In the genomic region with DNA sequence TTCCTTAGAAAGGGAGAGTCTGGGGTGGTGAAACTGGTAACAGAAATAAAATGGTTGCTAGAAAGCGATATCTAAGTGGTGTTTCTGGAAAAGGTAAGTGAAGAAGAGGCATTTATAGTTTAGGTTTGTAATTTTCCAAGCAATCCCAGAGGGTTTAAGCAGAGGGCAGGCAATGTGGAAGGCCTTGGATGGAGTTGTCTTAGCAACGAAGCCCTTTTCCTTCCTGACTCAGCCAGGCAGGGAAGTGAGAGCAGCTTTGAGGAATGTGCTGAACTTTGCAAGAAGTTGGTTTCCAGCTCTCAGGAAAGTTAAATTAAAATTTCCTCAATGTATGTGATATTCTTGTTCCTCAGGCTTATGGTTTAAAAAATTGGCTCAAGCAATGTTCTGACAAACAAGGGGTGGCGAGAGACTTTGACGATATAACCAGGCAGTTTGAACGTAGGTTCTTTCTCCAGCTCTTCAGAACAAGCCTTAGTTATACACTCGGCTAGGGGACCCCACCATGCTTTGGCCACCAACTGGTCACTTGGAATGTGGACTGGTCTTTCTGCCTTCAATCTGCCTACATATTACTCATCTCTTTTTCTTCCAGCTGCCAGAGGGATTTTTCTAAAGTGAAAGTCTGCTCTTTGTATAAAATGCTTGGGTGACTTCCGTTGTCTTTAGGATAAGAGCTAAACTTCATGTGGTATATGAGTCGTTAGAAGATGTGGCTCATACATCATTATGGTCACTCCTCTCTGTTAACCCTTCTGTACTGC, we compare ENCODE assay signal across 11 cellular contexts.
DNase-seq lines count a peak whose midpoint lies in the region; ATAC-seq, FAIRE-seq and TF ChIP-seq lines count a peak whose summit lies in the region.
"Had no signal": no experiment of that assay in that cellular context is flagged by ENCODE, and none has a peak within 500 bp of the region (broad histone marks: within the 10 kb centered on the region; RNA-seq: fewer than 3 reads in every experiment).

No MANE protein-coding gene starts in this region.

- H3K4me2 ChIP-seq in keratinocyte (ENCODE audit: control insufficient read depth, extremely low read depth, insufficient read depth, low read depth, low read length), result peak overlapping the region; percentile 54

- H3K9me3 ChIP-seq in keratinocyte (ENCODE audit: control insufficient read depth, low read depth, low read length), result no peaks in the 10 kb centered on the region
- no peaks in the 10 kb centered on the region for H3K9me3 ChIP-seq in subcutaneous abdominal adipose tissue (ENCODE audit: control insufficient read depth in 5 of 5, low read length in 5 of 5)

- H2AFZ ChIP-seq in keratinocyte (ENCODE audit: control insufficient read depth, low read length), result peak overlapping the region; percentile 51

- H3K9ac ChIP-seq in keratinocyte (ENCODE audit: control insufficient read depth, extremely low read depth, insufficient read depth, low read length) (no peak overlapping the region), subcutaneous abdominal adipose tissue (ENCODE audit: low read length in 5 of 5) (no peak overlapping the region)

- H3K27ac ChIP-seq in keratinocyte (ENCODE audit: control insufficient read depth, insufficient read depth, low read length), result peak overlapping the region; percentile 20
- H3K27ac ChIP-seq in subcutaneous abdominal adipose tissue (ENCODE audit: low read depth, low read length), result peak overlapping the region; percentile 56

- no peaks in the 10 kb centered on the region for H3K36me3 ChIP-seq in bronchial epithelial cell (ENCODE audit: control insufficient read depth, insufficient read depth, low read length)
- H3K36me3 ChIP-seq in keratinocyte (ENCODE audit: control insufficient read depth in 2 of 2, extremely low read depth in 1 of 2, insufficient read depth in 2 of 2, low read length in 2 of 2), result no peaks in the 10 kb centered on the region
- H3K36me3 ChIP-seq in subcutaneous abdominal adipose tissue (ENCODE audit: control insufficient read depth in 5 of 5, insufficient read depth in 5 of 5, low read length in 5 of 5), result no peaks in the 10 kb centered on the region

- FAIRE-seq in bronchial epithelial cell (lab: Jason Lieb, UNC) (peak; percentile 66), keratinocyte (lab: Jason Lieb, UNC) (peak; percentile 92)

- no peaks in the 10 kb centered on the region for H3K79me2 ChIP-seq in keratinocyte (ENCODE audit: control insufficient read depth, insufficient read depth, low read length)

- ATAC-seq in HG03045 (IDR thresholded peaks at IDR 0.05; ENCODE audit: unreplicated experiment) (no peak), HG03354 (IDR thresholded peaks at IDR 0.05; ENCODE audit: poor library complexity, severe bottlenecking, unreplicated experiment) (no peak)
- ATAC-seq: HCT116; naive thymus-derived CD8-positive, alpha-beta T cell had no signal

- TF ChIP-seq CTCF in bronchial epithelial cell (IDR thresholded peaks at IDR 0.05; ENCODE audit: insufficient read depth, low read length, severe bottlenecking), result no peak
- no peak for TF ChIP-seq CTCF in keratinocyte (optimal IDR thresholded peaks at IDR 0.05 in 1 of 3, IDR thresholded peaks at IDR 0.05 in 1 of 3, conservative IDR thresholded peaks at IDR 0.05 in 1 of 3; ENCODE audit: extremely low read depth in 1 of 3, insufficient read depth in 2 of 3, low read length in 3 of 3)

- H3K27me3 ChIP-seq in bronchial epithelial cell (ENCODE audit: control insufficient read depth, insufficient read depth, low read length) (no peaks in the 10 kb centered on the region), keratinocyte (ENCODE audit: control insufficient read depth, extremely low read depth, insufficient read depth, low read length) (no peaks in the 10 kb centered on the region), subcutaneous abdominal adipose tissue (ENCODE audit: control insufficient read depth in 5 of 5, insufficient read depth in 4 of 5, low read length in 5 of 5) (peaks cover 0 to 3% (median 0%) of the 10 kb centered on the region in 5 donors)

- DNase-seq in LHCN-M2 (ENCODE audit: low read depth) (peak; percentile 89), bronchial epithelial cell (ENCODE audit: low read depth) (peak; percentile 81), keratinocyte (ENCODE audit: low read depth, low spot score) (peak; percentile 23), CD1c-positive myeloid dendritic cell (ENCODE audit: extremely low spot score) (no peak), activated T-cell treated with anti-CD3 and anti-CD28 coated beads for 4 hours (no peak)
- DNase-seq: naive thymus-derived CD8-positive, alpha-beta T cell; RPMI8226 had no signal

- H3K4me1 ChIP-seq in keratinocyte (ENCODE audit: control insufficient read depth, extremely low read depth, insufficient read depth, low read length), result peaks cover 14% of the 10 kb centered on the region
- peaks cover 0 to 16% (median 0%) of the 10 kb centered on the region in 5 donors for H3K4me1 ChIP-seq in subcutaneous abdominal adipose tissue (ENCODE audit: control insufficient read depth in 5 of 5, insufficient read depth in 5 of 5, low read length in 5 of 5)

- no peaks in the 10 kb centered on the region for H4K20me1 ChIP-seq in keratinocyte (ENCODE audit: control insufficient read depth, extremely low read depth, insufficient read depth, low read length)

- no peak overlapping the region for H3K4me3 ChIP-seq in bronchial epithelial cell (ENCODE audit: low read depth, low read length)
- H3K4me3 ChIP-seq in keratinocyte (ENCODE audit: control insufficient read depth in 2 of 3, extremely low read depth in 1 of 3, insufficient read depth in 2 of 3, low read depth in 1 of 3, low read length in 3 of 3), result no peak overlapping the region
- H3K4me3 ChIP-seq in subcutaneous abdominal adipose tissue (ENCODE audit: low read depth in 1 of 5, low read length in 5 of 5), result peak overlapping the region in 1 of 5 donors; percentile 45

- H3K9me1 ChIP-seq in keratinocyte (ENCODE audit: control insufficient read depth, extremely low read depth, insufficient read depth, low read length), result no peaks in the 10 kb centered on the region

- dilution Hi-C loops in keratinocyte (cut with MboI; ENCODE audit: extremely low pct_ligation_motif_present, low sequenced_read_pairs), result no loop called here

Comparison
In these comparisons a context has a peak if more than half of its experiments do, and no peak if none do; other contexts are left out.
1. DNase-seq: peak in LHCN-M2 (single experiment), bronchial epithelial cell (single experiment) and keratinocyte (single experiment); none in CD1c-positive myeloid dendritic cell (single experiment) and activated T-cell treated with anti-CD3 and anti-CD28 coated beads for 4 hours (single experiment).